1 cellular context compared by ENCODE assay signal in the genomic region with DNA sequence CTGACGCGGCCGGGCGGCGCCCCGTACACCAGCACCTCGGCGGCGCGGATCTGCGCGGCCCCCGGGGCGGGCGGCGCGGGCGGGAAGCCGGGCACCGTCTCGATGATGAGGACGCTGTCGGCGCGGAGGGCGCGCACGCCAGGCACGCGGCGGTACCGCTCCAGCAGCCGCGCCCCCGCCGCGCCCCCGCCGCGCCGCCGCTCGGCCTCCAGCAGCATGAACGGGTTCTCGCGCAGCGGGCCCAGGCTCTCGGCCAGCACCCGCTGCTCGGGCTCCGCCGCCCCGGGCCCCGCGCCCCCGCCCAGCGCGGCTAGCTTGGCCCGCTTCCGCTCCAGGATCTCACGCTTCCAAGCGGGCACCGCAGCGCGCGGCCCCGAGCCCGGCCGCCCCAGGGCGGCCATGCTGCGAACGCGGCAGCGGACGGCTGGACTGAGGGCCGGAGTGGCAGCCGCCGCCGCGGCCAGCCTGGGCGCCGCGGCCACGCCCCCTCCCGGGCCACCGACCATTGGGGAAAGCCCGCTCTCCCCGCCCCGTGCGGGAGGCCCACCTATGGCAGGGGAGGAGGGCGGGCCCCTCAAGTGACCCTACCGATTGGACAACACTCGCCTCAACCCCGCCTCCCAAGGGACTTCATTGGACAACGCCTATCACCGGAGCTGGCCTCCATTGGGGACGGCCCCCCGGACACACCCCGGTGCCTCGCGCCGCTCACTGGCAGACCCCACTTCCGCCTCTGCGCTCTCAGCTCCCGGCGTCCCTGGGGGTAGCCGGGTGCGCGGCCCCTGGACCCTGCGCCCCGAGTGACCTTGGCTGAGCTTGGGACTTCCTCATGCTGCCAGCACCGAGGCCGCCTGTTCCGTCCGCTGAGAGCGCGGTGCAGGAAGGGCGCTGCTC.
A peak's percentile ranks its signal among the peaks of the same experiment; 100 is the strongest.
TF ChIP-seq lines count a peak whose summit lies in the region.

A gene with protein sequence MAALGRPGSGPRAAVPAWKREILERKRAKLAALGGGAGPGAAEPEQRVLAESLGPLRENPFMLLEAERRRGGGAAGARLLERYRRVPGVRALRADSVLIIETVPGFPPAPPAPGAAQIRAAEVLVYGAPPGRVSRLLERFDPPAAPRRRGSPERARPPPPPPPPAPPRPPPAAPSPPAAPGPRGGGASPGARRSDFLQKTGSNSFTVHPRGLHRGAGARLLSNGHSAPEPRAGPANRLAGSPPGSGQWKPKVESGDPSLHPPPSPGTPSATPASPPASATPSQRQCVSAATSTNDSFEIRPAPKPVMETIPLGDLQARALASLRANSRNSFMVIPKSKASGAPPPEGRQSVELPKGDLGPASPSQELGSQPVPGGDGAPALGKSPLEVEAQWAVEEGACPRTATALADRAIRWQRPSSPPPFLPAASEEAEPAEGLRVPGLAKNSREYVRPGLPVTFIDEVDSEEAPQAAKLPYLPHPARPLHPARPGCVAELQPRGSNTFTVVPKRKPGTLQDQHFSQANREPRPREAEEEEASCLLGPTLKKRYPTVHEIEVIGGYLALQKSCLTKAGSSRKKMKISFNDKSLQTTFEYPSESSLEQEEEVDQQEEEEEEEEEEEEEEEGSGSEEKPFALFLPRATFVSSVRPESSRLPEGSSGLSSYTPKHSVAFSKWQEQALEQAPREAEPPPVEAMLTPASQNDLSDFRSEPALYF (minus strand): TSS at position 431 of the 894 bp plus-strand sequence. CDS start 30 bp downstream, at position 401.

TF ChIP-seq in HepG2, 621 proteins besides CTCF, POLR2A, EP300 and RAD21 (continued from another document and continues in another):
- TF ChIP-seq, protein P1, sequence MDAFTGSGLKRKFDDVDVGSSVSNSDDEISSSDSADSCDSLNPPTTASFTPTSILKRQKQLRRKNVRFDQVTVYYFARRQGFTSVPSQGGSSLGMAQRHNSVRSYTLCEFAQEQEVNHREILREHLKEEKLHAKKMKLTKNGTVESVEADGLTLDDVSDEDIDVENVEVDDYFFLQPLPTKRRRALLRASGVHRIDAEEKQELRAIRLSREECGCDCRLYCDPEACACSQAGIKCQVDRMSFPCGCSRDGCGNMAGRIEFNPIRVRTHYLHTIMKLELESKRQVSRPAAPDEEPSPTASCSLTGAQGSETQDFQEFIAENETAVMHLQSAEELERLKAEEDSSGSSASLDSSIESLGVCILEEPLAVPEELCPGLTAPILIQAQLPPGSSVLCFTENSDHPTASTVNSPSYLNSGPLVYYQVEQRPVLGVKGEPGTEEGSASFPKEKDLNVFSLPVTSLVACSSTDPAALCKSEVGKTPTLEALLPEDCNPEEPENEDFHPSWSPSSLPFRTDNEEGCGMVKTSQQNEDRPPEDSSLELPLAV (CRISPR knock-in tag; conservative IDR thresholded peaks at IDR 0.05; ENCODE audit: low read depth), result no peak
- TF ChIP-seq ZNF619 (CRISPR knock-in tag; IDR thresholded peaks at IDR 0.05) (no peak), TOE1 (CRISPR knock-in tag; IDR thresholded peaks at IDR 0.05) (0 out of 2 replicates have a peak, but pooled peaks have one; percentile 67), SP140L (CRISPR knock-in tag; IDR thresholded peaks at IDR 0.05; ENCODE audit: borderline replicate concordance) (no peak), CBX2 (IDR thresholded peaks at IDR 0.05; ENCODE audit: low read depth, low read length) (no peak), CBX2 (CRISPR knock-in tag; IDR thresholded peaks at IDR 0.05; ENCODE audit: low read depth) (no peak), KDM5B (CRISPR knock-in tag; IDR thresholded peaks at IDR 0.05; ENCODE audit: borderline replicate concordance) (peak; percentile 82; the same call in 1 of the 2 replicates), ZNF331 (CRISPR knock-in tag; IDR thresholded peaks at IDR 0.05) (peak; percentile 92), MAZ (IDR thresholded peaks at IDR 0.05; ENCODE audit: borderline replicate concordance, low read depth, low read length) (no peak; the same call in none of the 2 replicates), MAZ (CRISPR knock-in tag; IDR thresholded peaks at IDR 0.05; ENCODE audit: low read depth) (peak; percentile 86), ZNF543 (CRISPR knock-in tag; IDR thresholded peaks at IDR 0.05) (no peak), ZNF878 (CRISPR knock-in tag; IDR thresholded peaks at IDR 0.05) (no peak), KDM3A (CRISPR knock-in tag; IDR thresholded peaks at IDR 0.05; ENCODE audit: low read depth) (peak; percentile 78; the same call in 1 of the 2 replicates), XBP1 (CRISPR knock-in tag; IDR thresholded peaks at IDR 0.05) (no peak), ARID2 (CRISPR knock-in tag; IDR thresholded peaks at IDR 0.05; ENCODE audit: borderline replicate concordance) (0 out of 2 replicates have a peak, but pooled peaks have one; percentile 57), ZNF224 (CRISPR knock-in tag; IDR thresholded peaks at IDR 0.05) (0 out of 2 replicates have a peak, but pooled peaks have one; percentile 25), ZNF205 (CRISPR knock-in tag; IDR thresholded peaks at IDR 0.05) (peak; percentile 71), ZNF17 (CRISPR knock-in tag; IDR thresholded peaks at IDR 0.05) (no peak), ZNF251 (CRISPR knock-in tag; IDR thresholded peaks at IDR 0.05) (0 out of 2 replicates have a peak, but pooled peaks have one; percentile 37), FOXM1 (CRISPR knock-in tag; IDR thresholded peaks at IDR 0.05) (no peak), ZNF101 (CRISPR knock-in tag; IDR thresholded peaks at IDR 0.05; ENCODE audit: borderline replicate concordance, low read depth) (no peak), ZNF501 (CRISPR knock-in tag; IDR thresholded peaks at IDR 0.05) (peak; percentile 84; the same call in 1 of the 2 replicates), NFIB (CRISPR knock-in tag; IDR thresholded peaks at IDR 0.05; ENCODE audit: borderline replicate concordance) (no peak), JARID2 (CRISPR knock-in tag; IDR thresholded peaks at IDR 0.05; ENCODE audit: insufficient replicate concordance) (no peak), SAP130 (CRISPR knock-in tag; IDR thresholded peaks at IDR 0.05; ENCODE audit: low read depth) (peak; percentile 99), ZNF550 (CRISPR knock-in tag; IDR thresholded peaks at IDR 0.05; ENCODE audit: borderline replicate concordance) (no peak), FOXP1 (IDR thresholded peaks at IDR 0.05) (no peak), FOXP1 (CRISPR knock-in tag; IDR thresholded peaks at IDR 0.05) (0 out of 2 replicates have a peak, but pooled peaks have one; percentile 38), AGO2 (optimal IDR thresholded peaks at IDR 0.05; ENCODE audit: low read depth, low read length) (peak; percentile 94), ZNF615 (CRISPR knock-in tag; IDR thresholded peaks at IDR 0.05; ENCODE audit: borderline replicate concordance) (no peak), SP2 (CRISPR knock-in tag; IDR thresholded peaks at IDR 0.05) (peak; percentile 96), TMF1 (CRISPR knock-in tag; IDR thresholded peaks at IDR 0.05; ENCODE audit: low read depth) (no peak; the same call in 1 of the 2 replicates), ZNF616 (CRISPR knock-in tag; IDR thresholded peaks at IDR 0.05; ENCODE audit: low read depth) (no peak), ZNF672 (CRISPR knock-in tag; IDR thresholded peaks at IDR 0.05) (no peak), RFX1 (IDR thresholded peaks at IDR 0.05) (no peak), IKZF1 (IDR thresholded peaks at IDR 0.05) (no peak), ZNF180 (CRISPR knock-in tag; IDR thresholded peaks at IDR 0.05; ENCODE audit: borderline replicate concordance, low read depth) (no peak), MTF1 (CRISPR knock-in tag; IDR thresholded peaks at IDR 0.05) (0 out of 2 replicates have a peak, but pooled peaks have one; percentile 16), SRSF9 (IDR thresholded peaks at IDR 0.05; ENCODE audit: borderline replicate concordance, insufficient read depth, low read depth, low read length, poor library complexity, severe bottlenecking) (no peak), KLF16 (CRISPR knock-in tag; IDR thresholded peaks at IDR 0.05) (peak in 1 of 2 experiments; percentile 86; a peak in 2 of 4 replicates), HOXA7 (CRISPR knock-in tag; IDR thresholded peaks at IDR 0.05) (no peak), KDM1A (CRISPR knock-in tag; IDR thresholded peaks at IDR 0.05) (no peak)
- TF ChIP-seq, protein P2, sequence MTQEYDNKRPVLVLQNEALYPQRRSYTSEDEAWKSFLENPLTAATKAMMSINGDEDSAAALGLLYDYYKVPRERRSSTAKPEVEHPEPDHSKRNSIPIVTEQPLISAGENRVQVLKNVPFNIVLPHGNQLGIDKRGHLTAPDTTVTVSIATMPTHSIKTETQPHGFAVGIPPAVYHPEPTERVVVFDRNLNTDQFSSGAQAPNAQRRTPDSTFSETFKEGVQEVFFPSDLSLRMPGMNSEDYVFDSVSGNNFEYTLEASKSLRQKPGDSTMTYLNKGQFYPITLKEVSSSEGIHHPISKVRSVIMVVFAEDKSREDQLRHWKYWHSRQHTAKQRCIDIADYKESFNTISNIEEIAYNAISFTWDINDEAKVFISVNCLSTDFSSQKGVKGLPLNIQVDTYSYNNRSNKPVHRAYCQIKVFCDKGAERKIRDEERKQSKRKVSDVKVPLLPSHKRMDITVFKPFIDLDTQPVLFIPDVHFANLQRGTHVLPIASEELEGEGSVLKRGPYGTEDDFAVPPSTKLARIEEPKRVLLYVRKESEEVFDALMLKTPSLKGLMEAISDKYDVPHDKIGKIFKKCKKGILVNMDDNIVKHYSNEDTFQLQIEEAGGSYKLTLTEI (CRISPR knock-in tag; conservative IDR thresholded peaks at IDR 0.05), result no peak
- TF ChIP-seq, protein P3, sequence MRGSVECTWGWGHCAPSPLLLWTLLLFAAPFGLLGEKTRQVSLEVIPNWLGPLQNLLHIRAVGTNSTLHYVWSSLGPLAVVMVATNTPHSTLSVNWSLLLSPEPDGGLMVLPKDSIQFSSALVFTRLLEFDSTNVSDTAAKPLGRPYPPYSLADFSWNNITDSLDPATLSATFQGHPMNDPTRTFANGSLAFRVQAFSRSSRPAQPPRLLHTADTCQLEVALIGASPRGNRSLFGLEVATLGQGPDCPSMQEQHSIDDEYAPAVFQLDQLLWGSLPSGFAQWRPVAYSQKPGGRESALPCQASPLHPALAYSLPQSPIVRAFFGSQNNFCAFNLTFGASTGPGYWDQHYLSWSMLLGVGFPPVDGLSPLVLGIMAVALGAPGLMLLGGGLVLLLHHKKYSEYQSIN (CRISPR knock-in tag; IDR thresholded peaks at IDR 0.05; ENCODE audit: borderline replicate concordance), result no peak
- TF ChIP-seq, protein P4, sequence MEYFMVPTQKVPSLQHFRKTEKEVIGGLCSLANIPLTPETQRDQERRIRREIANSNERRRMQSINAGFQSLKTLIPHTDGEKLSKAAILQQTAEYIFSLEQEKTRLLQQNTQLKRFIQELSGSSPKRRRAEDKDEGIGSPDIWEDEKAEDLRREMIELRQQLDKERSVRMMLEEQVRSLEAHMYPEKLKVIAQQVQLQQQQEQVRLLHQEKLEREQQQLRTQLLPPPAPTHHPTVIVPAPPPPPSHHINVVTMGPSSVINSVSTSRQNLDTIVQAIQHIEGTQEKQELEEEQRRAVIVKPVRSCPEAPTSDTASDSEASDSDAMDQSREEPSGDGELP (IDR thresholded peaks at IDR 0.05; ENCODE audit: borderline replicate concordance, low read depth), result peak; percentile 69; the same call in 1 of the 2 replicates
- TF ChIP-seq, protein P5, sequence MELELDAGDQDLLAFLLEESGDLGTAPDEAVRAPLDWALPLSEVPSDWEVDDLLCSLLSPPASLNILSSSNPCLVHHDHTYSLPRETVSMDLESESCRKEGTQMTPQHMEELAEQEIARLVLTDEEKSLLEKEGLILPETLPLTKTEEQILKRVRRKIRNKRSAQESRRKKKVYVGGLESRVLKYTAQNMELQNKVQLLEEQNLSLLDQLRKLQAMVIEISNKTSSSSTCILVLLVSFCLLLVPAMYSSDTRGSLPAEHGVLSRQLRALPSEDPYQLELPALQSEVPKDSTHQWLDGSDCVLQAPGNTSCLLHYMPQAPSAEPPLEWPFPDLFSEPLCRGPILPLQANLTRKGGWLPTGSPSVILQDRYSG (CRISPR knock-in tag; IDR thresholded peaks at IDR 0.05), result no peak; the same call in 1 of the 2 replicates
- TF ChIP-seq, protein P6, sequence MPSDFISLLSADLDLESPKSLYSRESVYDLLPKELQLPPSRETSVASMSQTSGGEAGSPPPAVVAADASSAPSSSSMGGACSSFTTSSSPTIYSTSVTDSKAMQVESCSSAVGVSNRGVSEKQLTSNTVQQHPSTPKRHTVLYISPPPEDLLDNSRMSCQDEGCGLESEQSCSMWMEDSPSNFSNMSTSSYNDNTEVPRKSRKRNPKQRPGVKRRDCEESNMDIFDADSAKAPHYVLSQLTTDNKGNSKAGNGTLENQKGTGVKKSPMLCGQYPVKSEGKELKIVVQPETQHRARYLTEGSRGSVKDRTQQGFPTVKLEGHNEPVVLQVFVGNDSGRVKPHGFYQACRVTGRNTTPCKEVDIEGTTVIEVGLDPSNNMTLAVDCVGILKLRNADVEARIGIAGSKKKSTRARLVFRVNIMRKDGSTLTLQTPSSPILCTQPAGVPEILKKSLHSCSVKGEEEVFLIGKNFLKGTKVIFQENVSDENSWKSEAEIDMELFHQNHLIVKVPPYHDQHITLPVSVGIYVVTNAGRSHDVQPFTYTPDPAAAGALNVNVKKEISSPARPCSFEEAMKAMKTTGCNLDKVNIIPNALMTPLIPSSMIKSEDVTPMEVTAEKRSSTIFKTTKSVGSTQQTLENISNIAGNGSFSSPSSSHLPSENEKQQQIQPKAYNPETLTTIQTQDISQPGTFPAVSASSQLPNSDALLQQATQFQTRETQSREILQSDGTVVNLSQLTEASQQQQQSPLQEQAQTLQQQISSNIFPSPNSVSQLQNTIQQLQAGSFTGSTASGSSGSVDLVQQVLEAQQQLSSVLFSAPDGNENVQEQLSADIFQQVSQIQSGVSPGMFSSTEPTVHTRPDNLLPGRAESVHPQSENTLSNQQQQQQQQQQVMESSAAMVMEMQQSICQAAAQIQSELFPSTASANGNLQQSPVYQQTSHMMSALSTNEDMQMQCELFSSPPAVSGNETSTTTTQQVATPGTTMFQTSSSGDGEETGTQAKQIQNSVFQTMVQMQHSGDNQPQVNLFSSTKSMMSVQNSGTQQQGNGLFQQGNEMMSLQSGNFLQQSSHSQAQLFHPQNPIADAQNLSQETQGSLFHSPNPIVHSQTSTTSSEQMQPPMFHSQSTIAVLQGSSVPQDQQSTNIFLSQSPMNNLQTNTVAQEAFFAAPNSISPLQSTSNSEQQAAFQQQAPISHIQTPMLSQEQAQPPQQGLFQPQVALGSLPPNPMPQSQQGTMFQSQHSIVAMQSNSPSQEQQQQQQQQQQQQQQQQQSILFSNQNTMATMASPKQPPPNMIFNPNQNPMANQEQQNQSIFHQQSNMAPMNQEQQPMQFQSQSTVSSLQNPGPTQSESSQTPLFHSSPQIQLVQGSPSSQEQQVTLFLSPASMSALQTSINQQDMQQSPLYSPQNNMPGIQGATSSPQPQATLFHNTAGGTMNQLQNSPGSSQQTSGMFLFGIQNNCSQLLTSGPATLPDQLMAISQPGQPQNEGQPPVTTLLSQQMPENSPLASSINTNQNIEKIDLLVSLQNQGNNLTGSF (CRISPR knock-in tag; IDR thresholded peaks at IDR 0.05), result no peak; the same call in 1 of the 2 replicates
- TF ChIP-seq, protein P7, sequence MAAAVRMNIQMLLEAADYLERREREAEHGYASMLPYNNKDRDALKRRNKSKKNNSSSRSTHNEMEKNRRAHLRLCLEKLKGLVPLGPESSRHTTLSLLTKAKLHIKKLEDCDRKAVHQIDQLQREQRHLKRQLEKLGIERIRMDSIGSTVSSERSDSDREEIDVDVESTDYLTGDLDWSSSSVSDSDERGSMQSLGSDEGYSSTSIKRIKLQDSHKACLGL (CRISPR knock-in tag; IDR thresholded peaks at IDR 0.05), result peak; percentile 37; the same call in 1 of the 2 replicates
